ENCODE assay signal across 12 cellular contexts in genomic region chr10:106401161-106401560, GRCh38.
DNase-seq lines count a peak whose midpoint lies in the region; ATAC-seq, FAIRE-seq and TF ChIP-seq lines count a peak whose summit lies in the region.
"Had no signal": no experiment of that assay in that cellular context is flagged by ENCODE, and none has a peak within 500 bp of the region (broad histone marks: within the 10 kb centered on the region; RNA-seq: fewer than 3 reads in every experiment).

No MANE protein-coding gene starts in this region.

- TF ChIP-seq RAD21 in liver (IDR thresholded peaks at IDR 0.05) (peak; percentile 58 to 63), HepG2 (CRISPR knock-in tag; IDR thresholded peaks at IDR 0.05) (no peak)

- no peak for DNase-seq in HepG2 (ENCODE audit: low spot score)
- DNase-seq in amniotic epithelial cell (ENCODE audit: low read depth) = peak; percentile 29
- DNase-seq in foreskin melanocyte = peak; percentile 10
- no peak for DNase-seq in adrenal gland
- no peak for DNase-seq in osteoblast (ENCODE audit: insufficient read length, low spot score, missing footprints)
- DNase-seq in colonic mucosa = no peak
- DNase-seq: amniotic stem cell, NCI-H1694 treated with DMSO at 0.1 percent for 48 hours, posterior cingulate gyrus had no signal

- ATAC-seq in HepG2 (no peak), GM21360 (IDR thresholded peaks at IDR 0.05; ENCODE audit: unreplicated experiment) (no peak)

- H3K27ac ChIP-seq in liver (ENCODE audit: low read depth in 1 of 2, low read length in 2 of 2) (no peak overlapping the region), HepG2 (ENCODE audit: extremely low read length, insufficient read depth, low read length) (no peak overlapping the region), adrenal gland (no peak overlapping the region), osteoblast (ENCODE audit: low read depth, low read length) (no peak overlapping the region), colonic mucosa (no peak overlapping the region)
- H3K27ac ChIP-seq: SK-N-MC had no signal

- no peaks in the 10 kb centered on the region for H3K36me3 ChIP-seq in liver (ENCODE audit: control insufficient read depth in 4 of 4, insufficient read depth in 3 of 4, low read depth in 1 of 4, low read length in 3 of 4)
- H3K36me3 ChIP-seq in HepG2 (replicated peaks in 1 of 2; ENCODE audit: control insufficient read depth in 1 of 2, insufficient read depth in 2 of 2, low read length in 2 of 2) = no peaks in the 10 kb centered on the region
- H3K36me3 ChIP-seq in adrenal gland (replicated peaks in 1 of 2) = no peaks in the 10 kb centered on the region
- H3K36me3 ChIP-seq in osteoblast (ENCODE audit: insufficient read depth, low read length) = no peaks in the 10 kb centered on the region
- no peaks in the 10 kb centered on the region for H3K36me3 ChIP-seq in colonic mucosa

- POLR2A ChIA-PET in HepG2 (lab: Yijun Ruan, JAX) = no interaction called here

- no peaks in the 10 kb centered on the region for H3K9me3 ChIP-seq in liver (ENCODE audit: control insufficient read depth in 4 of 4, low read length in 3 of 4)
- H3K9me3 ChIP-seq in HepG2 (ENCODE audit: low read length) = peaks cover 84% of the 10 kb centered on the region
- H3K9me3 ChIP-seq in adrenal gland (replicated peaks in 1 of 3) = no peaks in the 10 kb centered on the region
- H3K9me3 ChIP-seq in osteoblast (ENCODE audit: low read depth, low read length) = no peaks in the 10 kb centered on the region
- no peaks in the 10 kb centered on the region for H3K9me3 ChIP-seq in colonic mucosa

- FAIRE-seq in HepG2 (lab: Jason Lieb, UNC) = no peak

- H3K79me2 ChIP-seq in HepG2 (ENCODE audit: insufficient read depth, low read length) (no peaks in the 10 kb centered on the region), osteoblast (ENCODE audit: insufficient read depth, low read length) (no peaks in the 10 kb centered on the region)

- TF ChIP-seq POLR2A in HepG2 (IDR thresholded peaks at IDR 0.05; ENCODE audit: insufficient read depth in 1 of 2, low read depth in 2 of 2, low read length in 2 of 2) (no peak), adrenal gland (IDR thresholded peaks at IDR 0.05) (no peak)

- H2AFZ ChIP-seq in HepG2 (ENCODE audit: low read length) = no peak overlapping the region
- H2AFZ ChIP-seq in osteoblast (ENCODE audit: low read length) = no peak overlapping the region

- CTCF ChIA-PET in HepG2 (lab: Yijun Ruan, JAX; ENCODE audit: low intra/inter-chr PET ratio, low total read pairs) = no interaction called here

- H3K4me1 ChIP-seq in liver (ENCODE audit: control insufficient read depth in 4 of 4, insufficient read depth in 4 of 4, low read length in 3 of 4) (peaks cover 0 to 2% (median 0%) of the 10 kb centered on the region in 4 donors), HepG2 (ENCODE audit: insufficient read depth, low read length) (no peaks in the 10 kb centered on the region), adrenal gland (replicated peaks in 1 of 2) (no peaks in the 10 kb centered on the region), osteoblast (ENCODE audit: insufficient read depth, low read length) (no peaks in the 10 kb centered on the region), colonic mucosa (no peaks in the 10 kb centered on the region)

- no peak for TF ChIP-seq EP300 in HepG2 (IDR thresholded peaks at IDR 0.05; ENCODE audit: low read depth in 2 of 2, low read length in 2 of 2)
- no peak for TF ChIP-seq EP300 in HepG2 (CRISPR knock-in tag; IDR thresholded peaks at IDR 0.05; ENCODE audit: borderline replicate concordance)

- H3K27me3 ChIP-seq in liver (ENCODE audit: control insufficient read depth in 4 of 4, insufficient read depth in 4 of 4, low read length in 3 of 4) (no peaks in the 10 kb centered on the region), HepG2 (ENCODE audit: control insufficient read depth in 1 of 2, insufficient read depth in 2 of 2, low read length in 2 of 2) (no peaks in the 10 kb centered on the region), adrenal gland (no peaks in the 10 kb centered on the region), osteoblast (ENCODE audit: insufficient read depth, low read length) (no peaks in the 10 kb centered on the region), colonic mucosa (no peaks in the 10 kb centered on the region)

- intact Hi-C loops in HepG2 (cut with micrococcal nuclease; ENCODE audit: unreplicated experiment) = no loop called here
- intact Hi-C loops in adrenal gland (cut with DNase I) = no loop called here
- intact Hi-C loops in colonic mucosa (cut with DNase I) = no loop called here

- peak; percentile 19 for TF ChIP-seq CTCF in liver (IDR thresholded peaks at IDR 0.05; ENCODE audit: low read depth, low read length, missing input control)
- TF ChIP-seq CTCF in HepG2 (CRISPR knock-in tag; IDR thresholded peaks at IDR 0.05) = no peak
- TF ChIP-seq CTCF in adrenal gland (IDR thresholded peaks at IDR 0.05) = no peak
- TF ChIP-seq CTCF in osteoblast (IDR thresholded peaks at IDR 0.05; ENCODE audit: extremely low read depth, low read depth, low read length) = no peak
- no peak for TF ChIP-seq CTCF in colonic mucosa (IDR thresholded peaks at IDR 0.05)

- BruUV-seq in HepG2 (replicated peaks; lab: Mats Ljungman, UMichigan) = no TSS peak

- no peak overlapping the region for H3K9ac ChIP-seq in liver (ENCODE audit: low read depth in 1 of 2, low read length in 2 of 2)
- no peak overlapping the region for H3K9ac ChIP-seq in HepG2 (ENCODE audit: insufficient read depth, low read depth, low read length)
- H3K9ac ChIP-seq in colonic mucosa (ENCODE audit: low read depth in 2 of 2, low read length in 2 of 2) = no peak overlapping the region

- H4K20me1 ChIP-seq in HepG2 (ENCODE audit: insufficient read depth, low read length) = no peaks in the 10 kb centered on the region
- no peaks in the 10 kb centered on the region for H4K20me1 ChIP-seq in osteoblast (ENCODE audit: insufficient read depth, low read length)

- no peak overlapping the region for H3K4me2 ChIP-seq in HepG2 (ENCODE audit: low read depth, low read length)
- no peak overlapping the region for H3K4me2 ChIP-seq in osteoblast (ENCODE audit: insufficient read depth, low read length)

- in situ Hi-C loops in HepG2 (cut with HindIII; ENCODE audit: extremely low pct_ligation_motif_present, low pct_unique_long_range_greater_than_20kb) = no loop called here

- H3K4me3 ChIP-seq in liver (ENCODE audit: low read depth in 1 of 3, low read length in 3 of 3) (no peak overlapping the region), HepG2 (replicated peaks in 1 of 3; ENCODE audit: insufficient read depth in 1 of 3, low read depth in 2 of 3, low read length in 3 of 3) (no peak overlapping the region), adrenal gland (no peak overlapping the region), osteoblast (ENCODE audit: insufficient read depth, low read length) (no peak overlapping the region), colonic mucosa (no peak overlapping the region)
- H3K4me3 ChIP-seq: SK-N-MC had no signal

TF ChIP-seq in liver, 16 proteins besides CTCF, POLR2A, EP300 and RAD21 (continues in another document):
- TF ChIP-seq EGR1 (IDR thresholded peaks at IDR 0.05; ENCODE audit: low read depth in 2 of 2) (no peak), JUND (IDR thresholded peaks at IDR 0.05) (no peak), FOXA1 (IDR thresholded peaks at IDR 0.05) (no peak), ATF3 (IDR thresholded peaks at IDR 0.05) (no peak), NR2F2 (IDR thresholded peaks at IDR 0.05) (no peak), TAF1 (conservative IDR thresholded peaks at IDR 0.05) (no peak), RXRA (IDR thresholded peaks at IDR 0.05) (no peak)

TF ChIP-seq in HepG2, 621 proteins besides CTCF, POLR2A, EP300 and RAD21 (continues in another document):
- TF ChIP-seq DR1 (CRISPR knock-in tag; IDR thresholded peaks at IDR 0.05) (no peak), UBTF (CRISPR knock-in tag; IDR thresholded peaks at IDR 0.05) (no peak), NCOR1 (IDR thresholded peaks at IDR 0.05; ENCODE audit: borderline replicate concordance, low read length) (no peak), AKAP8 (CRISPR knock-in tag; IDR thresholded peaks at IDR 0.05) (no peak), ZNF672 (CRISPR knock-in tag; IDR thresholded peaks at IDR 0.05) (no peak), SNAI1 (CRISPR knock-in tag; IDR thresholded peaks at IDR 0.05; ENCODE audit: borderline replicate concordance) (no peak), SPEN (CRISPR knock-in tag; IDR thresholded peaks at IDR 0.05; ENCODE audit: low read depth) (no peak), ZSCAN30 (CRISPR knock-in tag; IDR thresholded peaks at IDR 0.05) (no peak), POLR2AphosphoS2 (IDR thresholded peaks at IDR 0.05; ENCODE audit: low read depth, low read length) (no peak), MLLT10 (CRISPR knock-in tag; IDR thresholded peaks at IDR 0.05) (no peak), ZNF773 (CRISPR knock-in tag; IDR thresholded peaks at IDR 0.05; ENCODE audit: borderline replicate concordance) (no peak), PTBP1 (IDR thresholded peaks at IDR 0.05; ENCODE audit: low read depth, low read length, poor library complexity, severe bottlenecking) (no peak), THAP8 (CRISPR knock-in tag; IDR thresholded peaks at IDR 0.05; ENCODE audit: borderline replicate concordance) (no peak), KDM2A (CRISPR knock-in tag; IDR thresholded peaks at IDR 0.05; ENCODE audit: borderline replicate concordance, low read depth) (no peak), ZNF207 (IDR thresholded peaks at IDR 0.05; ENCODE audit: borderline replicate concordance) (no peak), GZF1 (CRISPR knock-in tag; IDR thresholded peaks at IDR 0.05) (no peak)

Comparison
In these comparisons a context has a peak if more than half of its experiments do, and no peak if none do; other contexts are left out.
1. DNase-seq: peak in amniotic epithelial cell (single experiment) and foreskin melanocyte (single experiment); none in HepG2 (single experiment), adrenal gland (0 of 7), osteoblast (single experiment) and colonic mucosa (single experiment).